10 cellular contexts compared by ENCODE assay signal in the genomic region with DNA sequence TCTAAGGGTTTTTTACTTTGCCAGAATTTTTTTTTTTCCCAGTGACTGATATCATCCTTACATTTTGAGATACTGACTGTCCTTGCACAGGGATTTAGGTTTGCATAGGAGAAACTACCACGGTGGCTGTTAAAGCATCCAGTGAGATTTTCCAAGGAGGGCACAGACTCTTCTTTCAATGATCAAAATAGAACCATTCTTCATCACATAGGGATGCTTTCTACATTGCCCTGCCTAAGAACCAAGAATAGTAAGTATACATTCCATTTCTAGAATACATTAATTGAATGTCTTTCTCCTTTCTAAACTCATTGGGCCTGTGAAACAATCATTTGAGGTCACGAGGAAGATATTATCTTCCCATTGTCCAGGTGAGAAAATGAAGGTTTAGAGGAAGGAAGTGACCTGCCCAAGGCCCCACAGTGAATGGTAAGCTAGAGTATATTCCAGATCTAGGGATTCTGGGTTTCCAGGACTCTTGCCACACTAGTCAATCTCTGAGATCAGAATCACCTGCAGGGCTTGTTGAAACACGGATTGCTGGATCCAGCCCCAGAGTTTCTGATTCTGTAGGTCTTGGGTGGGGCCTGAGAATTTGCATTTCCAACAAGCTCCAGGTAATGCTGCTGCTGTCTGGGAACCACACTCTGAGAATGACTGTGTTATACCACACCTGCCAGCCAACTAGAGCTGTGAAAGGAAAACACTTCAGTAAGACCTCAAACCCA. TPM values are rescaled to one million over a fixed set of nuclear protein-coding genes. Genes with fewer than 3 reads are reported as not detected.
A peak's percentile ranks its signal among the peaks of the same experiment; 100 is the strongest.
DNase-seq lines count a peak whose midpoint lies in the region; ATAC-seq, FAIRE-seq and TF ChIP-seq lines count a peak whose summit lies in the region.
"Had no signal": no experiment of that assay in that cellular context is flagged by ENCODE, and none has a peak within 500 bp of the region (broad histone marks: within the 10 kb centered on the region; RNA-seq: fewer than 3 reads in every experiment).

No MANE protein-coding gene starts in this region.

- peak overlapping the region; percentile 58; the same call in 1 of the 2 replicates for H3K4me2 ChIP-seq in HCT116 (ENCODE audit: low read length)

- no peaks in the 10 kb centered on the region for H3K36me3 Mint-ChIP-seq in memory B cell
- H3K36me3 Mint-ChIP-seq in activated naive CD8-positive, alpha-beta T cell treated with anti-CD3 and anti-CD28 coated beads for 36 hours: no peaks in the 10 kb centered on the region

- no peak overlapping the region for H3K4me3 ChIP-seq in HCT116 (replicated peaks in 1 of 2; ENCODE audit: low read depth in 1 of 2, low read length in 2 of 2)
- no peak overlapping the region for H3K4me3 ChIP-seq in pancreas
- no peak overlapping the region for H3K4me3 ChIP-seq in testis
- H3K4me3 ChIP-seq: lung had no signal

- RAD21 ChIA-PET in HCT116 (lab: Charles Lee; ENCODE audit: low non-redundant PET in 1 of 2, low total read pairs in 2 of 2, uncharacterized antibody in 2 of 2, unreplicated experiment in 2 of 2): no interaction called here

- 54 to 58% methylated on average over 3 of the region's 3 CpGs for WGBS in pancreas, 2 donors
- WGBS in testis, 2 donors: 82 to 83% methylated on average over 3 of the region's 3 CpGs

- no peaks in the 10 kb centered on the region for H3K79me2 ChIP-seq in HCT116 (ENCODE audit: insufficient read depth, low read length)

- H3K27ac ChIP-seq in HCT116 (ENCODE audit: low read depth, low read length) (no peak overlapping the region), pancreas (no peak overlapping the region), testis (no peak overlapping the region)

- no peak for TF ChIP-seq CTCF in HCT116 (IDR thresholded peaks at IDR 0.05 in 2 of 3, conservative IDR thresholded peaks at IDR 0.05 in 1 of 3; ENCODE audit: borderline replicate concordance in 1 of 3, insufficient read depth in 1 of 3, low read depth in 2 of 3, low read length in 2 of 3)
- no peak for TF ChIP-seq CTCF in pancreas (IDR thresholded peaks at IDR 0.05)
- no peak for TF ChIP-seq CTCF in testis (IDR thresholded peaks at IDR 0.05)

- no peak for DNase-seq in HCT116 (ENCODE audit: low read depth, low spot score)
- DNase-seq in NCI-H526 treated with DMSO at 0.1 percent for 48 hours (lab: John Stamatoyannopoulos, UW): peak; percentile 67
- no peak for DNase-seq in memory B cell (ENCODE audit: low spot score in 2 of 2)
- no peak for DNase-seq in activated naive CD8-positive, alpha-beta T cell treated with anti-CD3 and anti-CD28 coated beads for 36 hours
- DNase-seq in pancreas: no peak
- DNase-seq in testis: no peak
- DNase-seq: KG1 had no signal

- intact Hi-C loops in HCT116 (cut with micrococcal nuclease): no loop called here
- intact Hi-C loops in pancreas (cut with DNase I): no loop called here
- intact Hi-C loops in testis (cut with DNase I; ENCODE audit: low total_unique reads): no loop called here

- H3K27me3 Mint-ChIP-seq in memory B cell: no peaks in the 10 kb centered on the region
- H3K27me3 Mint-ChIP-seq in activated naive CD8-positive, alpha-beta T cell treated with anti-CD3 and anti-CD28 coated beads for 36 hours: peaks cover 5% of the 10 kb centered on the region

- H3K4me3 Mint-ChIP-seq in memory B cell: peak overlapping the region; percentile 45
- H3K4me3 Mint-ChIP-seq in activated naive CD8-positive, alpha-beta T cell treated with anti-CD3 and anti-CD28 coated beads for 36 hours: no peak overlapping the region

- no peak overlapping the region for H3K9ac ChIP-seq in HCT116 (ENCODE audit: low read length)

- CTCF ChIA-PET in HCT116 (lab: Charles Lee): no interaction called here

- peak overlapping the region; percentile 75 for H2AFZ ChIP-seq in HCT116 (ENCODE audit: low read depth, low read length, poor library complexity, severe bottlenecking)

- H3K4me1 Mint-ChIP-seq in memory B cell: peaks cover 21% of the 10 kb centered on the region
- H3K4me1 Mint-ChIP-seq in activated naive CD8-positive, alpha-beta T cell treated with anti-CD3 and anti-CD28 coated beads for 36 hours: peaks cover 7% of the 10 kb centered on the region

- H3K9me2 ChIP-seq in HCT116 (ENCODE audit: insufficient read depth): no peaks in the 10 kb centered on the region

- H3K27me3 ChIP-seq in HCT116 (ENCODE audit: insufficient read depth, low read length) (no peaks in the 10 kb centered on the region), pancreas (no peaks in the 10 kb centered on the region), testis (no peaks in the 10 kb centered on the region)

- H3K4me1 ChIP-seq in HCT116 (ENCODE audit: control insufficient read depth in 1 of 2, insufficient read depth in 2 of 2, low read length in 2 of 2) (peaks cover 0 to 13% of the 10 kb centered on the region in 2 experiments; a peak in 2 of 4 replicates), pancreas (no peaks in the 10 kb centered on the region), testis (no peaks in the 10 kb centered on the region)

- ATAC-seq in GM18873 (IDR thresholded peaks at IDR 0.05; ENCODE audit: low FRiP score, unreplicated experiment) (peak; percentile 16), HCT116 (peak; percentile 28; the same call in 1 of the 2 replicates), memory B cell (ENCODE audit: low read depth) (no peak), pancreas (no peak), GM21423 (IDR thresholded peaks at IDR 0.05; ENCODE audit: unreplicated experiment) (no peak)

- POLR2A ChIA-PET in HCT116 (lab: Charles Lee): no interaction called here

- H3K9me3 ChIP-seq in HCT116 (ENCODE audit: control insufficient read depth in 1 of 2, insufficient read depth in 1 of 2, low read depth in 1 of 2, low read length in 2 of 2) (no peaks in the 10 kb centered on the region), pancreas (no peaks in the 10 kb centered on the region), testis (no peaks in the 10 kb centered on the region)

- TF ChIP-seq RAD21 in HCT116 (IDR thresholded peaks at IDR 0.05; ENCODE audit: low read depth): no peak

- H4K20me1 ChIP-seq in HCT116 (ENCODE audit: insufficient read depth): no peaks in the 10 kb centered on the region

- H3K27ac Mint-ChIP-seq in memory B cell: peak overlapping the region; percentile 91
- H3K27ac Mint-ChIP-seq in activated naive CD8-positive, alpha-beta T cell treated with anti-CD3 and anti-CD28 coated beads for 36 hours: no peak overlapping the region

- BruUV-seq in HCT116 (replicated peaks; lab: Mats Ljungman, UMichigan): no TSS peak

- FAIRE-seq in pancreas (lab: Jason Lieb, UNC): no peak

- TF ChIP-seq POLR2A in HCT116 (IDR thresholded peaks at IDR 0.05; ENCODE audit: borderline replicate concordance, extremely low read depth, insufficient read depth, insufficient read length) (no peak), testis (IDR thresholded peaks at IDR 0.05) (no peak)

- no peaks in the 10 kb centered on the region for H3K9me3 Mint-ChIP-seq in memory B cell
- no peaks in the 10 kb centered on the region for H3K9me3 Mint-ChIP-seq in activated naive CD8-positive, alpha-beta T cell treated with anti-CD3 and anti-CD28 coated beads for 36 hours

- no peaks in the 10 kb centered on the region for H3K36me3 ChIP-seq in HCT116 (ENCODE audit: control insufficient read depth in 1 of 2, insufficient read depth in 2 of 2, low read length in 2 of 2)
- no peaks in the 10 kb centered on the region for H3K36me3 ChIP-seq in pancreas
- no peaks in the 10 kb centered on the region for H3K36me3 ChIP-seq in testis (ENCODE audit: low read depth, missing control alignments)

TF ChIP-seq in HCT116, 20 proteins besides CTCF, POLR2A, EP300 and RAD21 (continues in another document):
- TF ChIP-seq POLR2AphosphoS5 (IDR thresholded peaks at IDR 0.05; ENCODE audit: low read depth, low read length): no peak
- TF ChIP-seq SIN3A (IDR thresholded peaks at IDR 0.05; ENCODE audit: low read depth): no peak
- TF ChIP-seq ZFX (IDR thresholded peaks at IDR 0.05): no peak
- TF ChIP-seq, protein P1, sequence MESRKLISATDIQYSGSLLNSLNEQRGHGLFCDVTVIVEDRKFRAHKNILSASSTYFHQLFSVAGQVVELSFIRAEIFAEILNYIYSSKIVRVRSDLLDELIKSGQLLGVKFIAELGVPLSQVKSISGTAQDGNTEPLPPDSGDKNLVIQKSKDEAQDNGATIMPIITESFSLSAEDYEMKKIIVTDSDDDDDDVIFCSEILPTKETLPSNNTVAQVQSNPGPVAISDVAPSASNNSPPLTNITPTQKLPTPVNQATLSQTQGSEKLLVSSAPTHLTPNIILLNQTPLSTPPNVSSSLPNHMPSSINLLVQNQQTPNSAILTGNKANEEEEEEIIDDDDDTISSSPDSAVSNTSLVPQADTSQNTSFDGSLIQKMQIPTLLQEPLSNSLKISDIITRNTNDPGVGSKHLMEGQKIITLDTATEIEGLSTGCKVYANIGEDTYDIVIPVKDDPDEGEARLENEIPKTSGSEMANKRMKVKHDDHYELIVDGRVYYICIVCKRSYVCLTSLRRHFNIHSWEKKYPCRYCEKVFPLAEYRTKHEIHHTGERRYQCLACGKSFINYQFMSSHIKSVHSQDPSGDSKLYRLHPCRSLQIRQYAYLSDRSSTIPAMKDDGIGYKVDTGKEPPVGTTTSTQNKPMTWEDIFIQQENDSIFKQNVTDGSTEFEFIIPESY (IDR thresholded peaks at IDR 0.05; ENCODE audit: extremely low read depth, insufficient replicate concordance, low read length): no peak
- no peak for TF ChIP-seq EZH2 (IDR thresholded peaks at IDR 0.05)
- no peak for TF ChIP-seq FOSL1 (IDR thresholded peaks at IDR 0.05; ENCODE audit: low read depth)
- TF ChIP-seq JUND (IDR thresholded peaks at IDR 0.05): no peak

RNA-seq across cellular contexts. Expression of gene TMEM154, which starts 17.7 kb away (rescaled TPM):
- total RNA-seq in HCT116 (2021; ENCODE audit: unreplicated experiment) (2.4 TPM), pancreas (1 to 10 TPM in 2 of 6 donors, under 1 TPM in 4; 0.05 to 3.3 (median 0.72) TPM), testis (under 1 TPM; 0.56 to 0.63 TPM)
- polyA plus RNA-seq in HCT116 (2012): 0.36 and 0.68 TPM in 2 replicates
- 10 to 100 TPM; 18.3 to 18.5 TPM for total RNA-seq in activated naive CD8-positive, alpha-beta T cell treated with anti-CD3 and anti-CD28 coated beads for 36 hours
- polyA plus RNA-seq in pancreas (under 1 TPM; 0.12 to 0.15 TPM), testis (ENCODE audit: insufficient read depth, low read depth, low replicate concordance) (0.57 TPM)

Comparison
In these comparisons a context has a peak if more than half of its experiments do, and no peak if none do; other contexts are left out.
1. ATAC-seq: peak in GM18873 (single experiment) and HCT116 (single experiment); none in memory B cell (single experiment), pancreas (0 of 4) and GM21423 (single experiment).